ENCODE assay signal across 26 cellular contexts in the genomic region with DNA sequence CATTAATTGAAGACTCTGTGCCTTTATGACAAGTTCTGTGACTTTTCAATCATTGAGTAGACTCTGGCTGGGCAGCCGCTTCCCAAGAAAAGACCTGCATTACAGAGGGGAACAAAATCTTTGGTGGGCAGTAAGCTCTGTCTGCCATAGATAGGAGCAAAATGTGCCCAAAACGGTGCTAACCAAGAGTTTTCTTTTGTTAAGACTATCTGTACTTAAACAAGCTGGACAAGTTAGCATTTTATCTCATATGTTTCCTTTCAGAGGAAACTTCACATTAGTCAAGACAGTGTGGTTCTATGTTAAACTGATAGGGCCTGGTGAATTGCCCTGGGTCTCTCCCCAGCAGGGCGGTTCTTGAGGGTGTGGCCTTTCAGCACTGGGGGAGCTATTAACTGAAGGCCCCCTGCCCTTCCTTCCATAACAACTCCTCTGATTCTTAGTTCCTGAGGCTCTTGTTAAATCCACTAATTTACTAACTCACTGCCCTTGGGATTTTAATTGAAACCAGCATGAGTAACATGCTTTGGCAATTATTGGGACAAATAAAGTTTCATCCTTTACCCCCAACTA.
"Had no signal": no experiment of that assay in that cellular context is flagged by ENCODE, and none has a peak within 500 bp of the region (broad histone marks: within the 10 kb centered on the region; RNA-seq: fewer than 3 reads in every experiment).

No MANE protein-coding gene starts in this region.

- H3K4me3 Mint-ChIP-seq: activated CD4-positive, alpha-beta T cell treated with anti-CD3 and anti-CD28 coated beads, Interleukin-2, amount 10 ng/mL, durations not matched to agents 7 days and 5 days; activated CD8-positive, alpha-beta memory T cell treated with anti-CD3 and anti-CD28 coated beads, Interleukin-2, amount 10 ng/mL, durations not matched to agents 7 days and 5 days; activated CD8-positive, alpha-beta T cell treated with anti-CD3 and anti-CD28 coated beads for 36 hours; activated T-helper 17 cell treated with anti-CD3 and anti-CD28 coated beads, Interleukin-2, amount 50 U/mL, for 72 hours; brain; memory B cell; nephron had no signal

- ATAC-seq: activated CD8-positive, alpha-beta memory T cell treated with anti-CD3 and anti-CD28 coated beads, Interleukin-2, amount 10 ng/mL, durations not matched to agents 7 days and 5 days; activated CD8-positive, alpha-beta T cell treated with anti-CD3 and anti-CD28 coated beads for 36 hours; activated naive CD4-positive, alpha-beta T cell treated with anti-CD3 and anti-CD28 coated beads, Interleukin-2, amount 50 U/mL, for 72 hours; activated T-helper 17 cell treated with anti-CD3 and anti-CD28 coated beads, Interleukin-2, amount 50 U/mL, for 72 hours; gastrocnemius medialis; psoas muscle had no signal

- H3K27ac ChIP-seq: esophagus muscularis mucosa, gastrocnemius medialis, neutrophil, ovary, psoas muscle, right atrium auricular region, suprapubic skin, tibial nerve, VCaP had no signal

- H3K4me1 ChIP-seq: esophagus muscularis mucosa, gastrocnemius medialis, psoas muscle, right atrium auricular region had no signal

- H3K36me3 ChIP-seq: esophagus muscularis mucosa, gastrocnemius medialis, neutrophil, ovary, right atrium auricular region, stomach, suprapubic skin, tibial nerve had no signal

- H3K4me3 ChIP-seq: esophagus muscularis mucosa, gastrocnemius medialis, ovary, psoas muscle, right atrium auricular region, stomach, suprapubic skin, tibial nerve had no signal

- H3K36me3 Mint-ChIP-seq: brain, memory B cell had no signal

- H3K27me3 ChIP-seq: esophagus muscularis mucosa, gastrocnemius medialis, neutrophil, ovary, right atrium auricular region, stomach, suprapubic skin, tibial nerve had no signal

- H3K4me1 Mint-ChIP-seq: memory B cell, nephron had no signal

- H3K27me3 Mint-ChIP-seq: activated CD4-positive, alpha-beta T cell treated with anti-CD3 and anti-CD28 coated beads, Interleukin-2, amount 10 ng/mL, durations not matched to agents 7 days and 5 days; activated CD8-positive, alpha-beta memory T cell treated with anti-CD3 and anti-CD28 coated beads, Interleukin-2, amount 10 ng/mL, durations not matched to agents 7 days and 5 days; activated CD8-positive, alpha-beta T cell treated with anti-CD3 and anti-CD28 coated beads for 36 hours; activated T-helper 17 cell treated with anti-CD3 and anti-CD28 coated beads, Interleukin-2, amount 50 U/mL, for 72 hours; memory B cell had no signal

- H3K27ac Mint-ChIP-seq: activated CD4-positive, alpha-beta T cell treated with anti-CD3 and anti-CD28 coated beads, Interleukin-2, amount 10 ng/mL, durations not matched to agents 7 days and 5 days; activated CD8-positive, alpha-beta memory T cell treated with anti-CD3 and anti-CD28 coated beads, Interleukin-2, amount 10 ng/mL, durations not matched to agents 7 days and 5 days; activated CD8-positive, alpha-beta T cell treated with anti-CD3 and anti-CD28 coated beads for 36 hours; activated naive CD4-positive, alpha-beta T cell treated with anti-CD3 and anti-CD28 coated beads, Interleukin-2, amount 50 U/mL, for 72 hours; brain; memory B cell; nephron had no signal

- H3K9me3 ChIP-seq: esophagus muscularis mucosa, gastrocnemius medialis, neutrophil, ovary, psoas muscle, right atrium auricular region, stomach, suprapubic skin had no signal

- H3K9me3 Mint-ChIP-seq: memory B cell had no signal

- DNase-seq: activated CD4-positive, alpha-beta T cell treated with anti-CD3 and anti-CD28 coated beads, Interleukin-2, amount 10 ng/mL, durations not matched to agents 7 days and 5 days; activated CD4-positive, CD25-positive, alpha-beta regulatory T cell treated with anti-CD3 and anti-CD28 coated beads, Interleukin-2, amount 50 U/mL, for 72 hours; activated CD8-positive, alpha-beta memory T cell treated with anti-CD3 and anti-CD28 coated beads, Interleukin-2, amount 10 ng/mL, durations not matched to agents 7 days and 5 days; activated CD8-positive, alpha-beta T cell treated with anti-CD3 and anti-CD28 coated beads for 36 hours; aorta; caudate nucleus; effector memory CD4-positive, alpha-beta T cell; gastrocnemius medialis; hypothalamus; left cardiac atrium; ovary; psoas muscle; stimulated activated CD4-positive, alpha-beta T cell treated with anti-CD3 and anti-CD28 coated beads, Interleukin-12 subunit alpha, Interleukin-12 subunit beta, amount 100 ng/mL, for 4 hours; stomach; T-helper 9 cell had no signal
